In the genomic region with DNA sequence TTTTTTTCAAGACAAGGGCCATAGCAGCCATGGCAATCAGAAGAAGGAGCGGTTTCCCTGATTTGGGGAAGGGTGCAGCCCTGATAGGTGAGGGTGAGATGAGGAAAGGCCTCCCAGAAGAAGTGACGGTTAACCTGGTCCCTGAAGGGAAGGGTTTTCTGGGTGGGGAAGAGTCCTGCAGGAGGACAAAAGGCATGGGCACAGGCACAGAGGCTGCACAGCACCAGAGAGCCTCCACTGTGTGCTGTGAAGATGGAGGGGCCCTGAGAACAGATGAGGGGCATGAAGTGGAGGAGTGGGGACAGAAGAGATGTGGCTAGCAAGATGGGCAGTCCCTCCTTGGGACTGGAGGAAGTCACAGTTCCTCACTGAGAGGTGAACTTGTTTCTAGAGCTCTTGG, we compare ENCODE assay signal across 31 cellular contexts. TPM values are rescaled to one million over a fixed set of nuclear protein-coding genes. Genes with fewer than 3 reads are reported as not detected.
"Had no signal": no experiment of that assay in that cellular context is flagged by ENCODE, and none has a peak within 500 bp of the region (broad histone marks: within the 10 kb centered on the region; RNA-seq: fewer than 3 reads in every experiment).

No MANE protein-coding gene starts in this region.

- H3K27me3 Mint-ChIP-seq: activated CD4-positive, alpha-beta memory T cell treated with anti-CD3 and anti-CD28 coated beads for 36 hours; activated CD4-positive, alpha-beta T cell treated with anti-CD3 and anti-CD28 coated beads, Interleukin-2, amount 10 ng/mL, durations not matched to agents 24 days and 14 days had no signal

- H3K4me3 ChIP-seq: ascending aorta, breast epithelium, cardiac muscle cell, coronary artery, dorsolateral prefrontal cortex, esophagus squamous epithelium, gastroesophageal sphincter had no signal

- H3K4me1 ChIP-seq: ascending aorta, breast epithelium, esophagus squamous epithelium, gastroesophageal sphincter had no signal

- H3K4me1 Mint-ChIP-seq: activated CD4-positive, alpha-beta T cell treated with anti-CD3 and anti-CD28 coated beads for 36 hours; activated CD4-positive, alpha-beta T cell treated with anti-CD3 and anti-CD28 coated beads, Interleukin-2, amount 10 ng/mL, durations not matched to agents 24 days and 14 days; activated T-helper 17 cell treated with anti-CD3 and anti-CD28 coated beads, Interleukin-2, amount 50 U/mL, for 72 hours; brain had no signal

- H3K4me3 Mint-ChIP-seq: activated CD4-positive, alpha-beta memory T cell treated with anti-CD3 and anti-CD28 coated beads for 36 hours; activated CD4-positive, alpha-beta T cell treated with anti-CD3 and anti-CD28 coated beads for 36 hours; activated CD4-positive, alpha-beta T cell treated with anti-CD3 and anti-CD28 coated beads, Interleukin-2, amount 10 ng/mL, durations not matched to agents 24 days and 14 days; activated naive CD8-positive, alpha-beta T cell; activated T-cell treated with anti-CD3 and anti-CD28 coated beads, Interleukin-2, amount 50 U/mL, for 4 hours; activated T-helper 17 cell treated with anti-CD3 and anti-CD28 coated beads, Interleukin-2, amount 50 U/mL, for 72 hours; brain; dendritic cell treated with granulocyte-macrophage colony-stimulating factor and Interleukin-4, amounts not matched to agents 40 ng/mL and 50 ng/mL, for 4 days had no signal

- DNase-seq: activated CD4-positive, alpha-beta memory T cell treated with anti-CD3 and anti-CD28 coated beads for 36 hours; activated CD4-positive, alpha-beta T cell treated with anti-CD3 and anti-CD28 coated beads for 36 hours; activated CD4-positive, alpha-beta T cell treated with anti-CD3 and anti-CD28 coated beads, Interleukin-2, amount 10 ng/mL, durations not matched to agents 24 days and 14 days; activated CD4-positive, CD25-positive, alpha-beta regulatory T cell; activated CD4-positive, CD25-positive, alpha-beta regulatory T cell treated with anti-CD3 and anti-CD28 coated beads, Interleukin-2, amount 50 U/mL, for 72 hours; activated CD8-positive, alpha-beta memory T cell treated with anti-CD3 and anti-CD28 coated beads for 24 hours; activated effector memory CD4-positive, alpha-beta T cell treated with Interleukin-2 at 50 U/mL for 16 hours; activated gamma-delta T cell treated with Interleukin-2 at 50 U/mL for 16 hours; activated naive CD4-positive, alpha-beta T cell treated with anti-CD3 and anti-CD28 coated beads, Interleukin-2, amount 50 U/mL, for 16 hours; activated naive CD4-positive, alpha-beta T cell treated with Interleukin-2 at 50 U/mL for 16 hours; activated T-cell treated with anti-CD3 and anti-CD28 coated beads, Interleukin-2, amount 50 U/mL, for 4 hours; central memory CD4-positive, alpha-beta T cell; cerebellar nuclear complex; dorsolateral prefrontal cortex; effector memory CD4-positive, alpha-beta T cell; erythroblast; esophagus squamous epithelium; foreskin melanocyte; T-helper 2 cell had no signal

- H3K27ac Mint-ChIP-seq: activated CD4-positive, alpha-beta memory T cell treated with anti-CD3 and anti-CD28 coated beads for 36 hours; activated CD4-positive, alpha-beta T cell treated with anti-CD3 and anti-CD28 coated beads for 36 hours; activated CD4-positive, alpha-beta T cell treated with anti-CD3 and anti-CD28 coated beads, Interleukin-2, amount 10 ng/mL, durations not matched to agents 24 days and 14 days; activated naive CD8-positive, alpha-beta T cell; activated T-helper 17 cell treated with anti-CD3 and anti-CD28 coated beads, Interleukin-2, amount 50 U/mL, for 72 hours; brain; dendritic cell treated with granulocyte-macrophage colony-stimulating factor and Interleukin-4, amounts not matched to agents 40 ng/mL and 50 ng/mL, for 4 days had no signal

- H3K9me3 Mint-ChIP-seq: activated CD4-positive, alpha-beta memory T cell treated with anti-CD3 and anti-CD28 coated beads for 36 hours; activated CD4-positive, alpha-beta T cell treated with anti-CD3 and anti-CD28 coated beads, Interleukin-2, amount 10 ng/mL, durations not matched to agents 24 days and 14 days had no signal

- ATAC-seq: activated CD4-positive, alpha-beta T cell treated with anti-CD3 and anti-CD28 coated beads for 36 hours; activated T-cell treated with anti-CD3 and anti-CD28 coated beads, Interleukin-2, amount 50 U/mL, for 4 hours; activated T-helper 17 cell treated with anti-CD3 and anti-CD28 coated beads, Interleukin-2, amount 50 U/mL, for 72 hours; gastroesophageal sphincter had no signal

- H3K27me3 ChIP-seq: ascending aorta, breast epithelium, cardiac muscle cell, esophagus squamous epithelium, gastroesophageal sphincter had no signal

- H3K27ac ChIP-seq: ascending aorta, cardiac muscle cell, coronary artery, dorsolateral prefrontal cortex, esophagus squamous epithelium, gastroesophageal sphincter had no signal

- H3K36me3 ChIP-seq: ascending aorta, breast epithelium, cardiac muscle cell, esophagus squamous epithelium, gastroesophageal sphincter had no signal

- H3K36me3 Mint-ChIP-seq: activated CD4-positive, alpha-beta memory T cell treated with anti-CD3 and anti-CD28 coated beads for 36 hours; activated naive CD8-positive, alpha-beta T cell; brain had no signal

RNA-seq across cellular contexts. Expression of a gene that starts 46.3 kb away (rescaled TPM):
- total RNA-seq: activated CD4-positive, alpha-beta memory T cell treated with anti-CD3 and anti-CD28 coated beads for 36 hours; activated CD4-positive, alpha-beta T cell treated with anti-CD3 and anti-CD28 coated beads for 36 hours; activated CD4-positive, alpha-beta T cell treated with anti-CD3 and anti-CD28 coated beads, Interleukin-2, amount 10 ng/mL, durations not matched to agents 24 days and 14 days; activated T-cell treated with anti-CD3 and anti-CD28 coated beads, Interleukin-2, amount 50 U/mL, for 4 hours; activated T-helper 17 cell treated with anti-CD3 and anti-CD28 coated beads, Interleukin-2, amount 50 U/mL, for 72 hours; fibroblast of villous mesenchyme; glomerular endothelial cell; T-helper 1 cell treated with Interleukin-12 subunit alpha and Interleukin-12 subunit beta and Interleukin-4 antibody, amounts not matched to agents 30 ng/mL and 1 ng/mL, for 36 hours had no signal
